Comparison of ENCODE assay signal across 18 cellular contexts in the genomic region with DNA sequence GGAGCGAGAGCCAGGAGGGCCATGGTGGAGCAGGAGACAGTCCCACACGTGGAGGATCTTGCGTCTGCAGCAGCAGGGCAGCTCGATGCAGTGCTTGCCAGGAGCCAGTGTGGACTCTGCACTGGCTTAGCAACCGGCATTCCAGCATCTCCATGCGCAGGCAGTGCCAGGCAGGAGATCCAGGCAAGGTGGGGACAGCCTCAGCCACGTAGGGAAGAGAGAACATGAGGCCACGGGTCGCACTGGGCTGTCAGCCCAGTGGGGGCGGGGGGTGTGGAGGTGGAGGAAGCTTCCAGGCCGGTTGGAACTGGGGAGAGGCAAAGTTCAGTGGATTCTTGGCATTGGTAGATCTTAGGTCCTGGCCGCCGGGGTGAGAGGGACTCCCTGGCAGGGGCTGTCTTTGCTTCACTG.
"Had no signal": no experiment of that assay in that cellular context is flagged by ENCODE, and none has a peak within 500 bp of the region (broad histone marks: within the 10 kb centered on the region; RNA-seq: fewer than 3 reads in every experiment).

No MANE protein-coding gene starts in this region.

- H3K27me3 ChIP-seq: brain microvascular endothelial cell, esophagus muscularis mucosa, ovary had no signal

- H3K4me3 ChIP-seq: esophagus muscularis mucosa, lung, ovary, tibial artery had no signal

- ATAC-seq: natural killer cell treated with Interleukin-12 subunit alpha and Interleukin-12 subunit beta and Interleukin-15 and Interleukin-18, amount 100 ng/mL, for 72 hours; T-cell had no signal

- H3K27ac ChIP-seq: brain microvascular endothelial cell, esophagus muscularis mucosa, neutrophil, ovary, tibial artery had no signal

- DNase-seq: activated CD4-positive, alpha-beta T cell treated with anti-CD3 and anti-CD28 coated beads for 1 hour; activated CD4-positive, alpha-beta T cell treated with anti-CD3 and anti-CD28 coated beads, Interleukin-2, amount 50 U/mL, for 1 hour; activated gamma-delta T cell treated with Interleukin-2 at 50 U/mL for 16 hours; activated T-cell treated with anti-CD3 and anti-CD28 coated beads, Interleukin-2, amount 50 U/mL, for 1 hour; aorta; brain microvascular endothelial cell; central memory CD4-positive, alpha-beta T cell; effector memory CD4-positive, alpha-beta T cell; hypothalamus; left cardiac atrium; ovary; stimulated activated CD4-positive, alpha-beta T cell treated with anti-CD3 and anti-CD28 coated beads, Interleukin-4, amount 100 ng/mL, for 4 hours; T-cell; tibial artery had no signal

- H3K36me3 ChIP-seq: brain microvascular endothelial cell, neutrophil, ovary had no signal

- H3K9me3 ChIP-seq: esophagus muscularis mucosa, neutrophil, ovary, tibial artery had no signal
